34 cellular contexts compared by ENCODE assay signal in the genomic region with DNA sequence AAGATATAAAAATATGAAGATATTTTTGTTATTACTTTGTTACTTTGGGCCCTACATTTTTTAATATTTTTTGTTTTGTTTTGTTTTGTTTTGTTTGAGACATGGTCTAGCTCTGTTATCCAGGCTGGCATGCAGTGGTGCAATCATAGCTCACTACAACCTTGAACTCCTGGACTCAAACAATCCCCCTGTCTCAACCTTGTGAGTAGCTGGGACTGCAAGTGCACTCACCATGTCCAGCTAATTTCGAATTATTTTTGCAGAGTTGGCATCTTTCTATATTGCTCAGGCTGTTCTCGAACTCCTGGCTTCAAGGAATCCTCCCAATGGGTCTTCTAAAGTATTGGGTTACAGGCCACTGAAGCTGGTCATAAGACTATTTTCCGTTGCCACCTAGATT.
"Had no signal": no experiment of that assay in that cellular context is flagged by ENCODE, and none has a peak within 500 bp of the region (broad histone marks: within the 10 kb centered on the region; RNA-seq: fewer than 3 reads in every experiment).

No MANE protein-coding gene starts in this region.

- H3K36me3 ChIP-seq: adrenal gland, ascending aorta, brain microvascular endothelial cell, breast epithelium, cardiac muscle cell had no signal

- H3K4me3 ChIP-seq: adrenal gland, ascending aorta, body of pancreas, breast epithelium, cardiac muscle cell had no signal

- DNase-seq: activated effector memory CD4-positive, alpha-beta T cell treated with anti-CD3 and anti-CD28 coated beads, Interleukin-2, amount 50 U/mL, for 16 hours; activated effector memory CD4-positive, alpha-beta T cell treated with Interleukin-2 at 50 U/mL for 16 hours; activated gamma-delta T cell; activated gamma-delta T cell treated with Interleukin-2 at 50 U/mL for 16 hours; activated naive CD4-positive, alpha-beta T cell; activated naive CD4-positive, alpha-beta T cell treated with anti-CD3 and anti-CD28 coated beads for 36 hours; activated naive CD4-positive, alpha-beta T cell treated with anti-CD3 and anti-CD28 coated beads, Interleukin-2, amount 10 ng/mL, durations not matched to agents 7 days and 5 days; activated naive CD4-positive, alpha-beta T cell treated with anti-CD3 and anti-CD28 coated beads, Interleukin-2, amount 50 U/mL, for 16 hours; activated naive CD4-positive, alpha-beta T cell treated with Interleukin-2 at 50 U/mL for 16 hours; activated naive CD8-positive, alpha-beta T cell treated with anti-CD3 and anti-CD28 coated beads for 36 hours; activated naive CD8-positive, alpha-beta T cell treated with anti-CD3 and anti-CD28 coated beads, Interleukin-2, amount 10 ng/mL, durations not matched to agents 7 days and 5 days; activated naive CD8-positive, alpha-beta T cell treated with anti-CD3 and anti-CD28 coated beads, Interleukin-2, amount 50 U/mL, for 24 hours; activated T-cell treated with anti-CD3 and anti-CD28 coated beads, Interleukin-2, amount 50 U/mL, for 1 hour; activated T-cell treated with anti-CD3 and anti-CD28 coated beads, Interleukin-2, amount 50 U/mL, for 24 hours; activated T-cell treated with anti-CD3 and anti-CD28 coated beads, Interleukin-2, amount 50 U/mL, for 4 hours; activated T-cell treated with anti-CD3 and anti-CD28 coated beads, Interleukin-2, amount 50 U/mL, for 48 hours; activated T-cell treated with anti-CD3 and anti-CD28 coated beads, Interleukin-2, amount 50 U/mL, for 72 hours; adrenal gland; amniotic stem cell; amygdala; anterior cingulate cortex; aorta; body of pancreas; brain microvascular endothelial cell; caudate nucleus; central memory CD4-positive, alpha-beta T cell; cerebellar nuclear complex had no signal

- H3K9me3 ChIP-seq: adrenal gland, ascending aorta, body of pancreas, breast epithelium had no signal

- FAIRE-seq: astrocyte, bronchial epithelial cell had no signal

- H3K4me1 ChIP-seq: adrenal gland, ascending aorta, body of pancreas, breast epithelium had no signal

- ATAC-seq: activated naive CD4-positive, alpha-beta T cell treated with anti-CD3 and anti-CD28 coated beads, Interleukin-2, amount 50 U/mL, for 72 hours; activated naive CD8-positive, alpha-beta T cell treated with anti-CD3 and anti-CD28 coated beads, Interleukin-2, amount 50 U/mL, for 24 hours; activated T-cell treated with anti-CD3 and anti-CD28 coated beads, Interleukin-2, amount 50 U/mL, for 4 hours; activated T-cell treated with anti-CD3 and anti-CD28 coated beads, Interleukin-2, amount 50 U/mL, for 72 hours; activated T-helper 17 cell treated with anti-CD3 and anti-CD28 coated beads, Interleukin-2, amount 50 U/mL, for 72 hours; body of pancreas had no signal

- H3K27me3 ChIP-seq: adrenal gland, ascending aorta, body of pancreas, brain microvascular endothelial cell, breast epithelium, cardiac muscle cell had no signal

- H3K27ac ChIP-seq: adrenal gland, ascending aorta, body of pancreas, brain microvascular endothelial cell, breast epithelium, cardiac muscle cell had no signal
